1 cellular context compared by ENCODE assay signal in the genomic region with DNA sequence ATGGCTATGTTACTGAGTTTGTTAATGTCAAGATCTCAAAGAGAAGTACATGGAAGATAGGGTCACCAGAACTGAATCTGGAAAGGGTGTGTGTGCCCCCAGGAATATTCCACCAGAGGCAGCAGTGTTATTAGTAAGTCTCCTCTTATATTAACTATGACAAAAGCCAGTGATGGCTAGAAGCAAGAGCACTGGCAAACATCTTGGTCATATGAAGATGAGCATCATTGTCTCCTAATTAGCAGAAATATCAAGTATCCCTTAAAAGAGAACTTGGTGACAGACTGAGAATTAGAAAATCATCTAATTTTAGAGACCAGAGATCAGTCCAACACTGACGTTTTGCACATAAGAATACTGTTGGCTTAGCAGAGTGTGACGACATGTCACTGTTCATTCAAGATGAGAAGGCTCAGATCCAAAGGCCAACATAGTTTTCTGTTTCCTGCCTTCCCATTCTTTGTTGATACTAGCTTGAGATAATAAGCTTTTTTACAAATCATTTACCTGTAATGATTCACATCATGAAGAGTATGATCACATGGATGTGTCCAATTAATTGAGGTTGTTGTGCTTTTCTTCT.
TF ChIP-seq lines count a peak whose summit lies in the region.

No MANE protein-coding gene starts in this region.

TF ChIP-seq in HepG2, 621 proteins besides CTCF, POLR2A, EP300 and RAD21 (continues in another document):
- TF ChIP-seq SMYD3 (CRISPR knock-in tag; IDR thresholded peaks at IDR 0.05) (no peak), SRSF4 (IDR thresholded peaks at IDR 0.05; ENCODE audit: low read depth, low read length, poor library complexity, severe bottlenecking) (no peak), HNRNPUL1 (IDR thresholded peaks at IDR 0.05; ENCODE audit: low read depth, low read length) (no peak), ARID2 (CRISPR knock-in tag; IDR thresholded peaks at IDR 0.05; ENCODE audit: borderline replicate concordance) (no peak), FOXO1 (CRISPR knock-in tag; IDR thresholded peaks at IDR 0.05) (no peak; the same call in 1 of the 2 replicates), ASH2L (IDR thresholded peaks at IDR 0.05; ENCODE audit: insufficient read length, low read depth, low read length) (no peak), SATB2 (CRISPR knock-in tag; IDR thresholded peaks at IDR 0.05) (no peak), FOXA3 (CRISPR knock-in tag; IDR thresholded peaks at IDR 0.05) (peak; percentile 53), ESRRA (CRISPR knock-in tag; IDR thresholded peaks at IDR 0.05; ENCODE audit: low read depth) (no peak), KDM2A (CRISPR knock-in tag; IDR thresholded peaks at IDR 0.05; ENCODE audit: borderline replicate concordance, low read depth) (no peak), ZKSCAN1 (IDR thresholded peaks at IDR 0.05; ENCODE audit: low read length) (no peak), HCFC1 (IDR thresholded peaks at IDR 0.05; ENCODE audit: low read depth, low read length) (no peak), HOXA5 (CRISPR knock-in tag; IDR thresholded peaks at IDR 0.05) (no peak), ZNF296 (CRISPR knock-in tag; conservative IDR thresholded peaks at IDR 0.05) (no peak), ZNF546 (CRISPR knock-in tag; conservative IDR thresholded peaks at IDR 0.05) (no peak), ZBTB21 (CRISPR knock-in tag; IDR thresholded peaks at IDR 0.05) (peak; percentile 93), ZNF326 (CRISPR knock-in tag; IDR thresholded peaks at IDR 0.05; ENCODE audit: borderline replicate concordance) (no peak), NFIB (CRISPR knock-in tag; IDR thresholded peaks at IDR 0.05; ENCODE audit: borderline replicate concordance) (no peak), ZNF543 (CRISPR knock-in tag; IDR thresholded peaks at IDR 0.05) (no peak), BHLHE40 (IDR thresholded peaks at IDR 0.05; ENCODE audit: low read length) (no peak), ATRX (CRISPR knock-in tag; IDR thresholded peaks at IDR 0.05; ENCODE audit: borderline replicate concordance) (no peak), POLR2AphosphoS2 (IDR thresholded peaks at IDR 0.05; ENCODE audit: low read depth, low read length) (no peak), ZFP41 (CRISPR knock-in tag; IDR thresholded peaks at IDR 0.05; ENCODE audit: borderline replicate concordance) (no peak), HDAC6 (IDR thresholded peaks at IDR 0.05; ENCODE audit: low read depth, low read length) (no peak), ZNF33B (CRISPR knock-in tag; IDR thresholded peaks at IDR 0.05) (no peak), ZSCAN30 (CRISPR knock-in tag; IDR thresholded peaks at IDR 0.05) (no peak), HOXA9 (CRISPR knock-in tag; IDR thresholded peaks at IDR 0.05; ENCODE audit: borderline replicate concordance) (no peak), TBL1XR1 (IDR thresholded peaks at IDR 0.05; ENCODE audit: borderline replicate concordance, low read length, partially characterized antibody) (no peak), RCOR2 (CRISPR knock-in tag; IDR thresholded peaks at IDR 0.05) (peak; percentile 35; the same call in 1 of the 2 replicates)
- TF ChIP-seq, protein P1, sequence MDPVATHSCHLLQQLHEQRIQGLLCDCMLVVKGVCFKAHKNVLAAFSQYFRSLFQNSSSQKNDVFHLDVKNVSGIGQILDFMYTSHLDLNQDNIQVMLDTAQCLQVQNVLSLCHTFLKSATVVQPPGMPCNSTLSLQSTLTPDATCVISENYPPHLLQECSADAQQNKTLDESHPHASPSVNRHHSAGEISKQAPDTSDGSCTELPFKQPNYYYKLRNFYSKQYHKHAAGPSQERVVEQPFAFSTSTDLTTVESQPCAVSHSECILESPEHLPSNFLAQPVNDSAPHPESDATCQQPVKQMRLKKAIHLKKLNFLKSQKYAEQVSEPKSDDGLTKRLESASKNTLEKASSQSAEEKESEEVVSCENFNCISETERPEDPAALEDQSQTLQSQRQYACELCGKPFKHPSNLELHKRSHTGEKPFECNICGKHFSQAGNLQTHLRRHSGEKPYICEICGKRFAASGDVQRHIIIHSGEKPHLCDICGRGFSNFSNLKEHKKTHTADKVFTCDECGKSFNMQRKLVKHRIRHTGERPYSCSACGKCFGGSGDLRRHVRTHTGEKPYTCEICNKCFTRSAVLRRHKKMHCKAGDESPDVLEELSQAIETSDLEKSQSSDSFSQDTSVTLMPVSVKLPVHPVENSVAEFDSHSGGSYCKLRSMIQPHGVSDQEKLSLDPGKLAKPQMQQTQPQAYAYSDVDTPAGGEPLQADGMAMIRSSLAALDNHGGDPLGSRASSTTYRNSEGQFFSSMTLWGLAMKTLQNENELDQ (CRISPR knock-in tag; IDR thresholded peaks at IDR 0.05; ENCODE audit: borderline replicate concordance): no peak
- TF ChIP-seq, protein P2, sequence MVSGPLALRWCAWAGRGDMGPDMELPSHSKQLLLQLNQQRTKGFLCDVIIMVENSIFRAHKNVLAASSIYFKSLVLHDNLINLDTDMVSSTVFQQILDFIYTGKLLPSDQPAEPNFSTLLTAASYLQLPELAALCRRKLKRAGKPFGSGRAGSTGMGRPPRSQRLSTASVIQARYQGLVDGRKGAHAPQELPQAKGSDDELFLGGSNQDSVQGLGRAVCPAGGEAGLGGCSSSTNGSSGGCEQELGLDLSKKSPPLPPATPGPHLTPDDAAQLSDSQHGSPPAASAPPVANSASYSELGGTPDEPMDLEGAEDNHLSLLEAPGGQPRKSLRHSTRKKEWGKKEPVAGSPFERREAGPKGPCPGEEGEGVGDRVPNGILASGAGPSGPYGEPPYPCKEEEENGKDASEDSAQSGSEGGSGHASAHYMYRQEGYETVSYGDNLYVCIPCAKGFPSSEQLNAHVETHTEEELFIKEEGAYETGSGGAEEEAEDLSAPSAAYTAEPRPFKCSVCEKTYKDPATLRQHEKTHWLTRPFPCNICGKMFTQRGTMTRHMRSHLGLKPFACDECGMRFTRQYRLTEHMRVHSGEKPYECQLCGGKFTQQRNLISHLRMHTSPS (CRISPR knock-in tag; IDR thresholded peaks at IDR 0.05; ENCODE audit: low read depth): no peak
- TF ChIP-seq, protein P3, sequence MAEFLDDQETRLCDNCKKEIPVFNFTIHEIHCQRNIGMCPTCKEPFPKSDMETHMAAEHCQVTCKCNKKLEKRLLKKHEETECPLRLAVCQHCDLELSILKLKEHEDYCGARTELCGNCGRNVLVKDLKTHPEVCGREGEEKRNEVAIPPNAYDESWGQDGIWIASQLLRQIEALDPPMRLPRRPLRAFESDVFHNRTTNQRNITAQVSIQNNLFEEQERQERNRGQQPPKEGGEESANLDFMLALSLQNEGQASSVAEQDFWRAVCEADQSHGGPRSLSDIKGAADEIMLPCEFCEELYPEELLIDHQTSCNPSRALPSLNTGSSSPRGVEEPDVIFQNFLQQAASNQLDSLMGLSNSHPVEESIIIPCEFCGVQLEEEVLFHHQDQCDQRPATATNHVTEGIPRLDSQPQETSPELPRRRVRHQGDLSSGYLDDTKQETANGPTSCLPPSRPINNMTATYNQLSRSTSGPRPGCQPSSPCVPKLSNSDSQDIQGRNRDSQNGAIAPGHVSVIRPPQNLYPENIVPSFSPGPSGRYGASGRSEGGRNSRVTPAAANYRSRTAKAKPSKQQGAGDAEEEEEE (CRISPR knock-in tag; IDR thresholded peaks at IDR 0.05; ENCODE audit: borderline replicate concordance): no peak
- TF ChIP-seq, protein P4, sequence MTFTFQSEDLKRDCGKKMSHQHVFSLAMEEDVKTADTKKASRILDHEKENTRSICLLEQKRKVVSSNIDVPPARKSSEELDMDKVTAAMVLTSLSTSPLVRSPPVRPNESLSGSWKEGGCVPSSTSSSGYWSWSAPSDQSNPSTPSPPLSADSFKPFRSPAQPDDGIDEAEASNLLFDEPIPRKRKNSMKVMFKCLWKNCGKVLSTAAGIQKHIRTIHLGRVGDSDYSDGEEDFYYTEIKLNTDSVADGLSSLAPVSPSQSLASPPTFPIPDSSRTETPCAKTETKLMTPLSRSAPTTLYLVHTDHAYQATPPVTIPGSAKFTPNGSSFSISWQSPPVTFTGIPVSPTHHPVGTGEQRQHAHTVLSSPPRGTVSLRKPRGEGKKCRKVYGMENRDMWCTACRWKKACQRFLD (CRISPR knock-in tag; IDR thresholded peaks at IDR 0.05; ENCODE audit: borderline replicate concordance): no peak
- TF ChIP-seq, protein P5, sequence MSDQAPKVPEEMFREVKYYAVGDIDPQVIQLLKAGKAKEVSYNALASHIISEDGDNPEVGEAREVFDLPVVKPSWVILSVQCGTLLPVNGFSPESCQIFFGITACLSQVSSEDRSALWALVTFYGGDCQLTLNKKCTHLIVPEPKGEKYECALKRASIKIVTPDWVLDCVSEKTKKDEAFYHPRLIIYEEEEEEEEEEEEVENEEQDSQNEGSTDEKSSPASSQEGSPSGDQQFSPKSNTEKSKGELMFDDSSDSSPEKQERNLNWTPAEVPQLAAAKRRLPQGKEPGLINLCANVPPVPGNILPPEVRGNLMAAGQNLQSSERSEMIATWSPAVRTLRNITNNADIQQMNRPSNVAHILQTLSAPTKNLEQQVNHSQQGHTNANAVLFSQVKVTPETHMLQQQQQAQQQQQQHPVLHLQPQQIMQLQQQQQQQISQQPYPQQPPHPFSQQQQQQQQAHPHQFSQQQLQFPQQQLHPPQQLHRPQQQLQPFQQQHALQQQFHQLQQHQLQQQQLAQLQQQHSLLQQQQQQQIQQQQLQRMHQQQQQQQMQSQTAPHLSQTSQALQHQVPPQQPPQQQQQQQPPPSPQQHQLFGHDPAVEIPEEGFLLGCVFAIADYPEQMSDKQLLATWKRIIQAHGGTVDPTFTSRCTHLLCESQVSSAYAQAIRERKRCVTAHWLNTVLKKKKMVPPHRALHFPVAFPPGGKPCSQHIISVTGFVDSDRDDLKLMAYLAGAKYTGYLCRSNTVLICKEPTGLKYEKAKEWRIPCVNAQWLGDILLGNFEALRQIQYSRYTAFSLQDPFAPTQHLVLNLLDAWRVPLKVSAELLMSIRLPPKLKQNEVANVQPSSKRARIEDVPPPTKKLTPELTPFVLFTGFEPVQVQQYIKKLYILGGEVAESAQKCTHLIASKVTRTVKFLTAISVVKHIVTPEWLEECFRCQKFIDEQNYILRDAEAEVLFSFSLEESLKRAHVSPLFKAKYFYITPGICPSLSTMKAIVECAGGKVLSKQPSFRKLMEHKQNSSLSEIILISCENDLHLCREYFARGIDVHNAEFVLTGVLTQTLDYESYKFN (CRISPR knock-in tag; conservative IDR thresholded peaks at IDR 0.05): peak; percentile 66
- TF ChIP-seq, protein P6, sequence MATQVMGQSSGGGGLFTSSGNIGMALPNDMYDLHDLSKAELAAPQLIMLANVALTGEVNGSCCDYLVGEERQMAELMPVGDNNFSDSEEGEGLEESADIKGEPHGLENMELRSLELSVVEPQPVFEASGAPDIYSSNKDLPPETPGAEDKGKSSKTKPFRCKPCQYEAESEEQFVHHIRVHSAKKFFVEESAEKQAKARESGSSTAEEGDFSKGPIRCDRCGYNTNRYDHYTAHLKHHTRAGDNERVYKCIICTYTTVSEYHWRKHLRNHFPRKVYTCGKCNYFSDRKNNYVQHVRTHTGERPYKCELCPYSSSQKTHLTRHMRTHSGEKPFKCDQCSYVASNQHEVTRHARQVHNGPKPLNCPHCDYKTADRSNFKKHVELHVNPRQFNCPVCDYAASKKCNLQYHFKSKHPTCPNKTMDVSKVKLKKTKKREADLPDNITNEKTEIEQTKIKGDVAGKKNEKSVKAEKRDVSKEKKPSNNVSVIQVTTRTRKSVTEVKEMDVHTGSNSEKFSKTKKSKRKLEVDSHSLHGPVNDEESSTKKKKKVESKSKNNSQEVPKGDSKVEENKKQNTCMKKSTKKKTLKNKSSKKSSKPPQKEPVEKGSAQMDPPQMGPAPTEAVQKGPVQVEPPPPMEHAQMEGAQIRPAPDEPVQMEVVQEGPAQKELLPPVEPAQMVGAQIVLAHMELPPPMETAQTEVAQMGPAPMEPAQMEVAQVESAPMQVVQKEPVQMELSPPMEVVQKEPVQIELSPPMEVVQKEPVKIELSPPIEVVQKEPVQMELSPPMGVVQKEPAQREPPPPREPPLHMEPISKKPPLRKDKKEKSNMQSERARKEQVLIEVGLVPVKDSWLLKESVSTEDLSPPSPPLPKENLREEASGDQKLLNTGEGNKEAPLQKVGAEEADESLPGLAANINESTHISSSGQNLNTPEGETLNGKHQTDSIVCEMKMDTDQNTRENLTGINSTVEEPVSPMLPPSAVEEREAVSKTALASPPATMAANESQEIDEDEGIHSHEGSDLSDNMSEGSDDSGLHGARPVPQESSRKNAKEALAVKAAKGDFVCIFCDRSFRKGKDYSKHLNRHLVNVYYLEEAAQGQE (IDR thresholded peaks at IDR 0.05; ENCODE audit: borderline replicate concordance in 1 of 2, low read depth in 1 of 2, low read length in 2 of 2): no peak
- TF ChIP-seq, protein P7, sequence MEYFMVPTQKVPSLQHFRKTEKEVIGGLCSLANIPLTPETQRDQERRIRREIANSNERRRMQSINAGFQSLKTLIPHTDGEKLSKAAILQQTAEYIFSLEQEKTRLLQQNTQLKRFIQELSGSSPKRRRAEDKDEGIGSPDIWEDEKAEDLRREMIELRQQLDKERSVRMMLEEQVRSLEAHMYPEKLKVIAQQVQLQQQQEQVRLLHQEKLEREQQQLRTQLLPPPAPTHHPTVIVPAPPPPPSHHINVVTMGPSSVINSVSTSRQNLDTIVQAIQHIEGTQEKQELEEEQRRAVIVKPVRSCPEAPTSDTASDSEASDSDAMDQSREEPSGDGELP (IDR thresholded peaks at IDR 0.05; ENCODE audit: borderline replicate concordance, low read depth): no peak
- TF ChIP-seq, protein P8, sequence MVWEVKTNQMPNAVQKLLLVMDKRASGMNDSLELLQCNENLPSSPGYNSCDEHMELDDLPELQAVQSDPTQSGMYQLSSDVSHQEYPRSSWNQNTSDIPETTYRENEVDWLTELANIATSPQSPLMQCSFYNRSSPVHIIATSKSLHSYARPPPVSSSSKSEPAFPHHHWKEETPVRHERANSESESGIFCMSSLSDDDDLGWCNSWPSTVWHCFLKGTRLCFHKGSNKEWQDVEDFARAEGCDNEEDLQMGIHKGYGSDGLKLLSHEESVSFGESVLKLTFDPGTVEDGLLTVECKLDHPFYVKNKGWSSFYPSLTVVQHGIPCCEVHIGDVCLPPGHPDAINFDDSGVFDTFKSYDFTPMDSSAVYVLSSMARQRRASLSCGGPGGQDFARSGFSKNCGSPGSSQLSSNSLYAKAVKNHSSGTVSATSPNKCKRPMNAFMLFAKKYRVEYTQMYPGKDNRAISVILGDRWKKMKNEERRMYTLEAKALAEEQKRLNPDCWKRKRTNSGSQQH (CRISPR knock-in tag; IDR thresholded peaks at IDR 0.05; ENCODE audit: low read depth): no peak
- TF ChIP-seq, protein P9, sequence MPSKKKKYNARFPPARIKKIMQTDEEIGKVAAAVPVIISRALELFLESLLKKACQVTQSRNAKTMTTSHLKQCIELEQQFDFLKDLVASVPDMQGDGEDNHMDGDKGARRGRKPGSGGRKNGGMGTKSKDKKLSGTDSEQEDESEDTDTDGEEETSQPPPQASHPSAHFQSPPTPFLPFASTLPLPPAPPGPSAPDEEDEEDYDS (CRISPR knock-in tag; IDR thresholded peaks at IDR 0.05): no peak
- TF ChIP-seq, protein P10, sequence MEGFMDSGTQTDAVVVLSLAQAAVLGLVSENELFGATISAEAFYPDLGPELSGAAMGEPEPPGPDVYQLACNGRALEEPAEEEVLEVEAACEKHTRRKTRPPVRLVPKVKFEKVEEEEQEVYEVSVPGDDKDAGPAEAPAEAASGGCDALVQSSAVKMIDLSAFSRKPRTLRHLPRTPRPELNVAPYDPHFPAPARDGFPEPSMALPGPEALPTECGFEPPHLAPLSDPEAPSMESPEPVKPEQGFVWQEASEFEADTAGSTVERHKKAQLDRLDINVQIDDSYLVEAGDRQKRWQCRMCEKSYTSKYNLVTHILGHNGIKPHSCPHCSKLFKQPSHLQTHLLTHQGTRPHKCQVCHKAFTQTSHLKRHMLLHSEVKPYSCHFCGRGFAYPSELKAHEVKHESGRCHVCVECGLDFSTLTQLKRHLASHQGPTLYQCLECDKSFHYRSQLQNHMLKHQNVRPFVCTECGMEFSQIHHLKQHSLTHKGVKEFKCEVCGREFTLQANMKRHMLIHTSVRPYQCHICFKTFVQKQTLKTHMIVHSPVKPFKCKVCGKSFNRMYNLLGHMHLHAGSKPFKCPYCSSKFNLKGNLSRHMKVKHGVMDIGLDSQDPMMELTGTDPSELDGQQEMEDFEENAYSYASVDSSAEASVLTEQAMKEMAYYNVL (CRISPR knock-in tag; IDR thresholded peaks at IDR 0.05; ENCODE audit: borderline replicate concordance): no peak
